ENCODE assay signal across 16 cellular contexts in the genomic region with DNA sequence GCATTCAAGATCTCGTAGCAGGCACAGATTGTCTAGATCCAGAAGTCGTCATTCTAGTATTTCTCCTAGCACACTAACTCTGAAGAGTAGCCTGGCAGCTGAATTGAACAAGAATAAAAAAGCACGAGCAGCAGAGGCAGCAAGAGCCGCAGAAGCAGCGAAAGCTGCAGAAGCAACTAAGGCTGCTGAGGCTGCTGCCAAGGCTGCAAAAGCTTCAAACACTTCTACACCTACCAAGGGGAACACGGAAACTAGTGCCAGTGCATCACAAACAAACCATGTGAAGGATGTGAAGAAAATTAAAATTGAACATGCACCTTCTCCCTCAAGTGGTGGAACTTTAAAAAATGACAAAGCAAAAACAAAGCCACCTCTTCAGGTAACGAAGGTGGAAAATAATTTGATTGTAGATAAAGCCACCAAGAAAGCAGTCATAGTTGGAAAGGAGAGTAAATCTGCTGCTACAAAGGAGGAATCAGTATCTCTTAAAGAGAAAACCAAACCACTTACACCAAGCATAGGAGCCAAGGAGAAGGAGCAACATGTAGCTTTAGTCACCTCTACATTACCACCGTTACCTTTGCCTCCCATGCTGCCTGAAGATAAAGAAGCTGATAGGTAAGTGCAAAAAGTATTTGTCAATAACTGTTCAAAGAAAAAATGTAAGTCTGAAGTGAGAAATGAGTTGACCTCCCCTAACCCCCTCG. TPM values are rescaled to one million over a fixed set of nuclear protein-coding genes. Genes with fewer than 3 reads are reported as not detected.
DNase-seq lines count a peak whose midpoint lies in the region; TF ChIP-seq lines count a peak whose summit lies in the region.
"Had no signal": no experiment of that assay in that cellular context is flagged by ENCODE, and none has a peak within 500 bp of the region (broad histone marks: within the 10 kb centered on the region; RNA-seq: fewer than 3 reads in every experiment).

No MANE protein-coding gene starts in this region.

- TF ChIP-seq CTCF in mesothelial cell of epicardium (IDR thresholded peaks at IDR 0.05; ENCODE audit: unreplicated experiment) = no peak

- H3K9me3 Mint-ChIP-seq in activated naive CD8-positive, alpha-beta T cell treated with anti-CD3 and anti-CD28 coated beads for 36 hours = no peaks in the 10 kb centered on the region
- H3K9me3 Mint-ChIP-seq in mesothelial cell of epicardium = no peaks in the 10 kb centered on the region

- in situ Hi-C loops in G401 (cut with HindIII; ENCODE audit: low sequenced_read_pairs) = no loop called here

- H3K27me3 Mint-ChIP-seq in activated naive CD8-positive, alpha-beta T cell treated with anti-CD3 and anti-CD28 coated beads for 36 hours = no peaks in the 10 kb centered on the region
- no peaks in the 10 kb centered on the region for H3K27me3 Mint-ChIP-seq in mesothelial cell of epicardium (ENCODE audit: low read depth)

- H3K4me3 Mint-ChIP-seq in activated naive CD8-positive, alpha-beta T cell treated with anti-CD3 and anti-CD28 coated beads for 36 hours = no peak overlapping the region
- no peak overlapping the region for H3K4me3 Mint-ChIP-seq in mesothelial cell of epicardium

- peaks cover 50% of the 10 kb centered on the region for H3K4me1 Mint-ChIP-seq in activated naive CD8-positive, alpha-beta T cell treated with anti-CD3 and anti-CD28 coated beads for 36 hours
- peaks cover 7% of the 10 kb centered on the region for H3K4me1 Mint-ChIP-seq in mesothelial cell of epicardium

- peaks cover 20% of the 10 kb centered on the region for H3K36me3 Mint-ChIP-seq in activated naive CD8-positive, alpha-beta T cell treated with anti-CD3 and anti-CD28 coated beads for 36 hours
- peaks cover 16% of the 10 kb centered on the region for H3K36me3 Mint-ChIP-seq in mesothelial cell of epicardium

- H3K27ac Mint-ChIP-seq in activated naive CD8-positive, alpha-beta T cell treated with anti-CD3 and anti-CD28 coated beads for 36 hours = peak overlapping the region; percentile 63
- peak overlapping the region; percentile 61 for H3K27ac Mint-ChIP-seq in mesothelial cell of epicardium

- DNase-seq in Ammon's horn (ENCODE audit: low spot score) = peak; percentile 50
- DNase-seq in G401 (ENCODE audit: low spot score) = peak; percentile 72
- no peak for DNase-seq in activated naive CD8-positive, alpha-beta T cell treated with anti-CD3 and anti-CD28 coated beads for 36 hours
- DNase-seq in mesothelial cell of epicardium (ENCODE audit: low spot score in 2 of 2, unreplicated experiment in 2 of 2) = no peak
- DNase-seq in AG08395 (ENCODE audit: low spot score) = no peak
- no peak for DNase-seq in RPMI8226
- DNase-seq in NCI-H2081 (lab: John Stamatoyannopoulos, UW) = no peak
- no peak for DNase-seq in foreskin melanocyte
- DNase-seq: activated CD4-positive, alpha-beta T cell treated with anti-CD3 and anti-CD28 coated beads, Interleukin-2, amount 50 U/mL, for 48 hours; amniotic stem cell; dermis blood vessel endothelial cell; GM23248; NCI-H146; NCI-H510A treated with DMSO at 0.1 percent for 48 hours; retina; stimulated activated CD4-positive, alpha-beta T cell treated with anti-CD3 and anti-CD28 coated beads, Interleukin-2, amount 100 ng/mL, for 24 hours had no signal

RNA-seq across cellular contexts. Expression of a gene that starts 37.7 kb away (rescaled TPM):
- 25.2 and 35.9 TPM in 2 replicates for total RNA-seq in G401 (2014; rRNA removed; shearing (Covaris generic))
- total RNA-seq in activated naive CD8-positive, alpha-beta T cell treated with anti-CD3 and anti-CD28 coated beads for 36 hours = 10 to 100 TPM; 31.0 to 31.1 TPM
- total RNA-seq in mesothelial cell of epicardium = 75.8 to 82.0 TPM (median 76.0 TPM) in 3 replicates

Comparison
In these comparisons a context has a peak if more than half of its experiments do, and no peak if none do; other contexts are left out.
1. DNase-seq: peak in Ammon's horn (single experiment) and G401 (single experiment); none in activated naive CD8-positive, alpha-beta T cell treated with anti-CD3 and anti-CD28 coated beads for 36 hours (single experiment), mesothelial cell of epicardium (0 of 2), AG08395 (single experiment), RPMI8226 (single experiment), NCI-H2081 (0 of 2) and foreskin melanocyte (single experiment).